Comparison of ENCODE assay signal across 24 cellular contexts in the genomic region with DNA sequence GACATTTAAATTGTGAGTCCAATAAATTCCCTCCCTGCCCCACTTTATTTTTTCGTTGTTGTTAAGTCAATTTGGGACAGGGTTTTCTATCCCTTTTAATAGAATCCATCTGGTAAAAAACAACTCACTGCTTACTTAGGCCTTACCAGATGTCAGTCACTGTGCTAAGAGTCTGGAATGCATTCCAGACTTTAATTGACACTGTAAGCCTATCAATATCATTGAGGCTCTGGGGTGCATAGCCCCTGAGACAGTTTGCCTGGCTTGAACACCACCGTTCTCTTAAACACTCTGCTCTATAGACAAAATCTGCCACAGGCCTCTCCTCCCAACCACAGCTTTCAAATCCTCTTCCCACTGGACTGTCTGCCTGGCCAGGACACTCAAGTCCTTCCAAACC.
DNase-seq lines count a peak whose midpoint lies in the region; ATAC-seq and TF ChIP-seq lines count a peak whose summit lies in the region.
"Had no signal": no experiment of that assay in that cellular context is flagged by ENCODE, and none has a peak within 500 bp of the region (broad histone marks: within the 10 kb centered on the region; RNA-seq: fewer than 3 reads in every experiment).

No MANE protein-coding gene starts in this region.

- H3K36me3 Mint-ChIP-seq in glutamatergic neuron (ENCODE audit: unreplicated experiment) (no peaks in the 10 kb centered on the region), MCF 10A (ENCODE audit: insufficient read depth, unreplicated experiment) (no peaks in the 10 kb centered on the region)
- H3K36me3 Mint-ChIP-seq: CD14-positive monocyte; CD4-positive, CD25-positive, alpha-beta regulatory T cell; CD8-positive, alpha-beta T cell had no signal

- H3K4me3 Mint-ChIP-seq in glutamatergic neuron (ENCODE audit: unreplicated experiment) (no peak overlapping the region), MCF 10A (ENCODE audit: unreplicated experiment) (no peak overlapping the region)
- H3K4me3 Mint-ChIP-seq: CD14-positive monocyte; CD4-positive, CD25-positive, alpha-beta regulatory T cell; CD8-positive, alpha-beta T cell had no signal

- no peak for TF ChIP-seq RAD21 in SK-N-SH (IDR thresholded peaks at IDR 0.05; ENCODE audit: low read length)

- H3K9me3 ChIP-seq in SK-N-SH: no peaks in the 10 kb centered on the region
- H3K9me3 ChIP-seq: BE2C, BLaER1, Caco-2 had no signal

- H3K36me3 ChIP-seq in SK-N-SH (replicated peaks in 1 of 2; ENCODE audit: control insufficient read depth in 1 of 2, insufficient read depth in 2 of 2, low read length in 1 of 2): no peaks in the 10 kb centered on the region
- H3K36me3 ChIP-seq: BE2C, BLaER1 had no signal

- peak in 1 of 2 experiments; percentile 59; a peak in 1 of 4 replicates for TF ChIP-seq EP300 in SK-N-SH (IDR thresholded peaks at IDR 0.05; ENCODE audit: borderline replicate concordance in 1 of 2, low read depth in 1 of 2, low read length in 1 of 2)

- POLR2A ChIA-PET in SK-N-SH (lab: Yijun Ruan, JAX): no interaction called here
- POLR2A ChIA-PET in MCF 10A (lab: Yijun Ruan, JAX): no interaction called here

- H3K9ac ChIP-seq in SK-N-SH: no peak overlapping the region
- H3K9ac ChIP-seq: BLaER1 had no signal

- no peak for ATAC-seq in SK-N-SH treated with all-trans-retinoic acid at 6 μM for 48 hours
- ATAC-seq: CD8-positive, alpha-beta T cell; GM12878 had no signal

- H3K4me1 ChIP-seq in SK-N-SH (ENCODE audit: control insufficient read depth in 1 of 2, insufficient read depth in 2 of 2, low read depth in 1 of 2, low read length in 1 of 2): peaks cover 0 to 43% of the 10 kb centered on the region in 2 experiments; a peak in 2 of 4 replicates
- H3K4me1 ChIP-seq: Caco-2 had no signal

- peaks cover 14% of the 10 kb centered on the region for H3K4me1 Mint-ChIP-seq in glutamatergic neuron (ENCODE audit: low read depth, unreplicated experiment)
- H3K4me1 Mint-ChIP-seq in MCF 10A (ENCODE audit: insufficient read depth, unreplicated experiment): no peaks in the 10 kb centered on the region
- H3K4me1 Mint-ChIP-seq: CD14-positive monocyte; CD4-positive, CD25-positive, alpha-beta regulatory T cell had no signal

- BruUV-seq in MCF 10A (replicated peaks; lab: Mats Ljungman, UMichigan): no TSS peak

- no peak overlapping the region for H3K4me3 ChIP-seq in SK-N-SH (ENCODE audit: low read depth in 2 of 2, low read length in 1 of 2)
- H3K4me3 ChIP-seq: BLaER1, GM12878 had no signal

- H3K9me3 Mint-ChIP-seq in glutamatergic neuron (ENCODE audit: unreplicated experiment) (peaks cover 2% of the 10 kb centered on the region), MCF 10A (ENCODE audit: unreplicated experiment) (no peaks in the 10 kb centered on the region)

- H2AFZ ChIP-seq in SK-N-SH (ENCODE audit: low read depth): no peak overlapping the region

- H3K4me2 ChIP-seq in SK-N-SH: no peak overlapping the region
- H3K4me2 ChIP-seq: BLaER1 had no signal

- no peak for DNase-seq in SK-N-SH
- DNase-seq in NCI-H82 treated with DMSO at 0.1 percent for 48 hours (lab: John Stamatoyannopoulos, UW; ENCODE audit: unreplicated experiment): peak; percentile 88
- DNase-seq in glutamatergic neuron: no peak
- DNase-seq in retina: peak; percentile 43
- no peak for DNase-seq in SHP77 treated with DMSO at 0.1 percent for 48 hours (lab: John Stamatoyannopoulos, UW)
- no peak for DNase-seq in MCF 10A (ENCODE audit: unreplicated experiment)
- DNase-seq in stimulated activated naive CD4-positive, alpha-beta T cell (lab: John Stamatoyannopoulos, UW): no peak
- DNase-seq: 8988T; ACHN; BE2C; C1 segment of cervical spinal cord; Caco-2; Calu3; CD4-positive, CD25-positive, alpha-beta regulatory T cell; CD8-positive, alpha-beta T cell; DMS53; DMS79; DND-41; EL; GDM1 had no signal

- peaks cover 4% of the 10 kb centered on the region for H3K27me3 Mint-ChIP-seq in glutamatergic neuron (ENCODE audit: unreplicated experiment)
- H3K27me3 Mint-ChIP-seq in MCF 10A (ENCODE audit: insufficient read depth, unreplicated experiment): peaks cover 10% of the 10 kb centered on the region
- H3K27me3 Mint-ChIP-seq: CD4-positive, CD25-positive, alpha-beta regulatory T cell had no signal

- WGBS in SK-N-SH (ENCODE audit: low lambda C conversion rate): 3% methylated on average over 2 of the region's 2 CpGs

- H3F3A ChIP-seq in SK-N-SH (replicated peaks; ENCODE audit: insufficient read depth): no peaks in the 10 kb centered on the region

- H4K20me1 ChIP-seq in SK-N-SH (ENCODE audit: insufficient read depth): no peaks in the 10 kb centered on the region
- H4K20me1 ChIP-seq: BLaER1 had no signal

- H3K27ac ChIP-seq in SK-N-SH (ENCODE audit: low read depth in 2 of 2, low read length in 1 of 2): peak overlapping the region in 1 of 2 experiments; percentile 96; a peak in 2 of 4 replicates
- H3K27ac ChIP-seq: BLaER1 had no signal

- H3K9me2 ChIP-seq in SK-N-SH: no peaks in the 10 kb centered on the region

- H3K27me3 ChIP-seq in SK-N-SH (ENCODE audit: insufficient read depth): no peaks in the 10 kb centered on the region
- H3K27me3 ChIP-seq: BE2C, BLaER1 had no signal

- H3K27ac Mint-ChIP-seq in glutamatergic neuron (ENCODE audit: unreplicated experiment) (peak overlapping the region; percentile 65), MCF 10A (ENCODE audit: low read depth, unreplicated experiment) (no peak overlapping the region)
- H3K27ac Mint-ChIP-seq: CD14-positive monocyte; CD4-positive, CD25-positive, alpha-beta regulatory T cell; CD8-positive, alpha-beta T cell had no signal

- TF ChIP-seq CTCF in SK-N-SH (IDR thresholded peaks at IDR 0.05) (no peak), glutamatergic neuron (IDR thresholded peaks at IDR 0.05; ENCODE audit: partially characterized antibody, unreplicated experiment) (no peak), MCF 10A (IDR thresholded peaks at IDR 0.05; ENCODE audit: unreplicated experiment) (no peak)

- intact Hi-C loops in MCF 10A (cut with micrococcal nuclease): no loop called here

- H3K79me2 ChIP-seq in SK-N-SH (ENCODE audit: insufficient read depth): no peaks in the 10 kb centered on the region

- CTCF ChIA-PET in SK-N-SH (lab: Yijun Ruan, JAX) (interaction anchor here (0.8 to 3.5 kb wide), 7 partner anchors 10 to 176 kb away, joined by 3 to 20 read pairs (median 3); a partner anchor contains a TSS), MCF 10A (lab: Yijun Ruan, JAX) (no interaction called here)

TF ChIP-seq in SK-N-SH treated with all-trans-retinoic acid at 6 μM for 48 hours, 23 proteins besides CTCF, POLR2A, EP300 and RAD21:
- TF ChIP-seq, protein P1, sequence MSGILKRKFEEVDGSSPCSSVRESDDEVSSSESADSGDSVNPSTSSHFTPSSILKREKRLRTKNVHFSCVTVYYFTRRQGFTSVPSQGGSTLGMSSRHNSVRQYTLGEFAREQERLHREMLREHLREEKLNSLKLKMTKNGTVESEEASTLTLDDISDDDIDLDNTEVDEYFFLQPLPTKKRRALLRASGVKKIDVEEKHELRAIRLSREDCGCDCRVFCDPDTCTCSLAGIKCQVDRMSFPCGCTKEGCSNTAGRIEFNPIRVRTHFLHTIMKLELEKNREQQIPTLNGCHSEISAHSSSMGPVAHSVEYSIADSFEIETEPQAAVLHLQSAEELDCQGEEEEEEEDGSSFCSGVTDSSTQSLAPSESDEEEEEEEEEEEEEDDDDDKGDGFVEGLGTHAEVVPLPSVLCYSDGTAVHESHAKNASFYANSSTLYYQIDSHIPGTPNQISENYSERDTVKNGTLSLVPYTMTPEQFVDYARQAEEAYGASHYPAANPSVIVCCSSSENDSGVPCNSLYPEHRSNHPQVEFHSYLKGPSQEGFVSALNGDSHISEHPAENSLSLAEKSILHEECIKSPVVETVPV (CRISPR knock-in tag; IDR thresholded peaks at IDR 0.05): no peak
- TF ChIP-seq TCF4 (CRISPR knock-in tag; IDR thresholded peaks at IDR 0.05; ENCODE audit: borderline replicate concordance): peak; percentile 44; the same call in 1 of the 2 replicates

TF ChIP-seq in SK-N-SH, 30 proteins besides CTCF, POLR2A, EP300 and RAD21 (continues in another document):
- TF ChIP-seq RFX5 (IDR thresholded peaks at IDR 0.05; ENCODE audit: low read length) (no peak), TCF12 (IDR thresholded peaks at IDR 0.05) (no peak), NFIC (IDR thresholded peaks at IDR 0.05; ENCODE audit: borderline replicate concordance) (no peak), RCOR1 (IDR thresholded peaks at IDR 0.05; ENCODE audit: low read length) (no peak), SMC3 (IDR thresholded peaks at IDR 0.05; ENCODE audit: low read depth, low read length) (no peak), NRF1 (IDR thresholded peaks at IDR 0.05; ENCODE audit: low read depth, low read length) (no peak)
- TF ChIP-seq, protein P2, sequence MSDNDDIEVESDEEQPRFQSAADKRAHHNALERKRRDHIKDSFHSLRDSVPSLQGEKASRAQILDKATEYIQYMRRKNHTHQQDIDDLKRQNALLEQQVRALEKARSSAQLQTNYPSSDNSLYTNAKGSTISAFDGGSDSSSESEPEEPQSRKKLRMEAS (IDR thresholded peaks at IDR 0.05; ENCODE audit: low read depth): no peak
- TF ChIP-seq, protein P3, sequence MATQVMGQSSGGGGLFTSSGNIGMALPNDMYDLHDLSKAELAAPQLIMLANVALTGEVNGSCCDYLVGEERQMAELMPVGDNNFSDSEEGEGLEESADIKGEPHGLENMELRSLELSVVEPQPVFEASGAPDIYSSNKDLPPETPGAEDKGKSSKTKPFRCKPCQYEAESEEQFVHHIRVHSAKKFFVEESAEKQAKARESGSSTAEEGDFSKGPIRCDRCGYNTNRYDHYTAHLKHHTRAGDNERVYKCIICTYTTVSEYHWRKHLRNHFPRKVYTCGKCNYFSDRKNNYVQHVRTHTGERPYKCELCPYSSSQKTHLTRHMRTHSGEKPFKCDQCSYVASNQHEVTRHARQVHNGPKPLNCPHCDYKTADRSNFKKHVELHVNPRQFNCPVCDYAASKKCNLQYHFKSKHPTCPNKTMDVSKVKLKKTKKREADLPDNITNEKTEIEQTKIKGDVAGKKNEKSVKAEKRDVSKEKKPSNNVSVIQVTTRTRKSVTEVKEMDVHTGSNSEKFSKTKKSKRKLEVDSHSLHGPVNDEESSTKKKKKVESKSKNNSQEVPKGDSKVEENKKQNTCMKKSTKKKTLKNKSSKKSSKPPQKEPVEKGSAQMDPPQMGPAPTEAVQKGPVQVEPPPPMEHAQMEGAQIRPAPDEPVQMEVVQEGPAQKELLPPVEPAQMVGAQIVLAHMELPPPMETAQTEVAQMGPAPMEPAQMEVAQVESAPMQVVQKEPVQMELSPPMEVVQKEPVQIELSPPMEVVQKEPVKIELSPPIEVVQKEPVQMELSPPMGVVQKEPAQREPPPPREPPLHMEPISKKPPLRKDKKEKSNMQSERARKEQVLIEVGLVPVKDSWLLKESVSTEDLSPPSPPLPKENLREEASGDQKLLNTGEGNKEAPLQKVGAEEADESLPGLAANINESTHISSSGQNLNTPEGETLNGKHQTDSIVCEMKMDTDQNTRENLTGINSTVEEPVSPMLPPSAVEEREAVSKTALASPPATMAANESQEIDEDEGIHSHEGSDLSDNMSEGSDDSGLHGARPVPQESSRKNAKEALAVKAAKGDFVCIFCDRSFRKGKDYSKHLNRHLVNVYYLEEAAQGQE (IDR thresholded peaks at IDR 0.05; ENCODE audit: low read depth, low read length): no peak

Comparison
In these comparisons a context has a peak if more than half of its experiments do, and no peak if none do; other contexts are left out.
1. DNase-seq: peak in NCI-H82 treated with DMSO at 0.1 percent for 48 hours (single experiment) and retina (single experiment); none in SK-N-SH (single experiment), glutamatergic neuron (single experiment), SHP77 treated with DMSO at 0.1 percent for 48 hours (single experiment), MCF 10A (single experiment) and stimulated activated naive CD4-positive, alpha-beta T cell (0 of 6).